ENCODE assay signal across 9 cellular contexts in the genomic region with DNA sequence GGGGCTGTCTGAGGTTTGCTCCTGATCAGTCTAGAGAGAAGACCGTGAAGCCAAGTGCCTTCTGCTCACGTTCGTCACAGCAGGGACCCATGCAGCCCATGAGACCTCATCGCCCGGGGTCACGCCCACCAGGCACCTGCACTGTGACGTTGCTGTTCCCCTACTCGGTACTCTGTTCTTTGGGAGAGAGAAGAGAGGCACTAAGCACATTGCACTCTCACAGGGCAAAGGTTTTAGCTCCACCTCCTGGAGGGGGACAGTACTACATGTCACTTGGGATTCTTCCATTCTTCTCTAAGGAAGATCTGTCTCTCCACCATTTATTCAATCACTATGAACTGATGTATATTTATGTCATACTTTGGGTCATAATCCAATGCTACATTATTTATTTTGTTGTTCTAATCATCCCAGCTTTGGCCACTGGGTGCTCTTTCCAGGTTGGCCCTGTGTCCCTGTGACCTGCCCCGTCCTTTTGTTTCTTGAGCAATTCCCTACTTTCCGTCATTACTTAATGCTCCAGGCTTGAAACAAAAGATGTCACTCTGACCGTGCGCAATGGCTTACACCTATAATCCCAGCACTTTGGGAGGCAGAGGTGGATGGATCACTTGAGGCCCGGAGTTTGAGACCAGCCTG. TPM values are rescaled to one million over a fixed set of nuclear protein-coding genes. Genes with fewer than 3 reads are reported as not detected.
DNase-seq lines count a peak whose midpoint lies in the region; ATAC-seq, FAIRE-seq and TF ChIP-seq lines count a peak whose summit lies in the region.
"Had no signal": no experiment of that assay in that cellular context is flagged by ENCODE, and none has a peak within 500 bp of the region (broad histone marks: within the 10 kb centered on the region; RNA-seq: fewer than 3 reads in every experiment).

No MANE protein-coding gene starts in this region.

- H3K9me2 ChIP-seq in PC-9 (ENCODE audit: insufficient read depth): no peaks in the 10 kb centered on the region

- no peak for ATAC-seq in HG03442 (IDR thresholded peaks at IDR 0.05; ENCODE audit: unreplicated experiment)
- ATAC-seq in GM19328 (IDR thresholded peaks at IDR 0.05; ENCODE audit: unreplicated experiment): no peak

- peak; percentile 39 to 59 (median 44) for DNase-seq in CD8-positive, alpha-beta memory T cell
- peak; percentile 39 for DNase-seq in HPDE6-E6E7 (ENCODE audit: extremely low spot score)
- peak; percentile 61 to 66 for DNase-seq in PC-9
- DNase-seq in activated T-cell treated with anti-CD3 and anti-CD28 coated beads, Interleukin-2, amount 50 U/mL, for 24 hours: peak; percentile 50
- peak; percentile 17 for DNase-seq in foreskin melanocyte
- DNase-seq in small intestine: peak; percentile 66

- peaks cover 0 to 4% (median 0%) of the 10 kb centered on the region in 3 donors for H3K4me1 Mint-ChIP-seq in CD8-positive, alpha-beta memory T cell
- peaks cover 3% of the 10 kb centered on the region for H3K4me1 Mint-ChIP-seq in activated T-cell treated with anti-CD3 and anti-CD28 coated beads, Interleukin-2, amount 50 U/mL, for 24 hours (ENCODE audit: low read depth)

- no peak overlapping the region for H3K27ac Mint-ChIP-seq in CD8-positive, alpha-beta memory T cell
- no peak overlapping the region for H3K27ac Mint-ChIP-seq in activated T-cell treated with anti-CD3 and anti-CD28 coated beads, Interleukin-2, amount 50 U/mL, for 24 hours
- H3K27ac Mint-ChIP-seq: stimulated activated naive CD8-positive, alpha-beta T cell treated with anti-CD3 and anti-CD28 coated beads, Interleukin-15, Interleukin-2, amounts not matched to agents 100 ng/mL and 50 ng/mL, for 24 hours had no signal

- intact Hi-C loops in PC-9 (cut with micrococcal nuclease; ENCODE audit: unreplicated experiment): loop anchor here (1.0 to 5.0 kb wide), 5 partner anchors 74 to 567 kb away; partner anchors contain the start of genes ADAMTSL2 and BRD3OS

- H3K36me3 ChIP-seq in CD8-positive, alpha-beta memory T cell (ENCODE audit: insufficient read depth, low read length): no peaks in the 10 kb centered on the region
- H3K36me3 ChIP-seq in PC-9 (ENCODE audit: low read depth): no peaks in the 10 kb centered on the region
- H3K36me3 ChIP-seq in small intestine (ENCODE audit: control insufficient read depth in 2 of 2, insufficient read depth in 2 of 2, low read length in 2 of 2): peaks cover 0 to 2% of the 10 kb centered on the region in 2 donors

- H3F3A ChIP-seq in PC-9 (ENCODE audit: insufficient read depth, low read depth): no peaks in the 10 kb centered on the region

- H3K79me2 ChIP-seq in PC-9 (ENCODE audit: low read depth): no peaks in the 10 kb centered on the region

- H3K4me3 ChIP-seq in CD8-positive, alpha-beta memory T cell (ENCODE audit: low read length): no peak overlapping the region
- H3K4me3 ChIP-seq in PC-9 (no peak overlapping the region), small intestine (ENCODE audit: low read depth in 1 of 2, low read length in 2 of 2) (no peak overlapping the region)

- no TSS peak for BruUV-seq in PC-9 (replicated peaks; lab: Mats Ljungman, UMichigan)

- TF ChIP-seq CTCF in PC-9 (conservative IDR thresholded peaks at IDR 0.05): peak; percentile 91

- no peak overlapping the region for H3K27ac ChIP-seq in CD8-positive, alpha-beta memory T cell (ENCODE audit: low read depth, low read length)
- no peak overlapping the region for H3K27ac ChIP-seq in PC-9
- H3K27ac ChIP-seq in small intestine (ENCODE audit: low read depth in 1 of 2, low read length in 1 of 2): no peak overlapping the region

- H3K9me3 Mint-ChIP-seq in CD8-positive, alpha-beta memory T cell: no peaks in the 10 kb centered on the region
- H3K9me3 Mint-ChIP-seq in activated T-cell treated with anti-CD3 and anti-CD28 coated beads, Interleukin-2, amount 50 U/mL, for 24 hours: no peaks in the 10 kb centered on the region
- H3K9me3 Mint-ChIP-seq: stimulated activated naive CD8-positive, alpha-beta T cell treated with anti-CD3 and anti-CD28 coated beads, Interleukin-15, Interleukin-2, amounts not matched to agents 100 ng/mL and 50 ng/mL, for 24 hours had no signal

- H3K4me3 Mint-ChIP-seq in CD8-positive, alpha-beta memory T cell: no peak overlapping the region
- no peak overlapping the region for H3K4me3 Mint-ChIP-seq in activated T-cell treated with anti-CD3 and anti-CD28 coated beads, Interleukin-2, amount 50 U/mL, for 24 hours
- H3K4me3 Mint-ChIP-seq: stimulated activated naive CD8-positive, alpha-beta T cell treated with anti-CD3 and anti-CD28 coated beads, Interleukin-15, Interleukin-2, amounts not matched to agents 100 ng/mL and 50 ng/mL, for 24 hours had no signal

- no peaks in the 10 kb centered on the region for H3K27me3 ChIP-seq in CD8-positive, alpha-beta memory T cell (ENCODE audit: insufficient read depth, low read length, poor library complexity, severe bottlenecking)
- peaks cover 79% of the 10 kb centered on the region for H3K27me3 ChIP-seq in PC-9 (ENCODE audit: insufficient read depth, low read depth)
- no peaks in the 10 kb centered on the region for H3K27me3 ChIP-seq in small intestine (ENCODE audit: control insufficient read depth in 2 of 2, insufficient read depth in 2 of 2, low read length in 2 of 2)

- CTCF ChIA-PET in CD8-positive, alpha-beta memory T cell (lab: Charles Lee): interaction anchor here (0.8 to 1.8 kb wide), 2 partner anchors 78 to 317 kb away, joined by 4 to 9 read pairs; no protein-coding TSS in a partner anchor
- CTCF ChIA-PET in PC-9 (lab: Charles Lee): interaction anchor here (0.8 kb wide), 1 partner anchor 104 kb away, joined by 3 read pairs; no protein-coding TSS in a partner anchor

- H3K4me2 ChIP-seq in PC-9: no peak overlapping the region

- H3K9me3 ChIP-seq in CD8-positive, alpha-beta memory T cell (ENCODE audit: low read length): no peaks in the 10 kb centered on the region
- H3K9me3 ChIP-seq in PC-9 (ENCODE audit: insufficient read depth, low read depth): no peaks in the 10 kb centered on the region; the same call in 1 of the 2 replicates
- H3K9me3 ChIP-seq in small intestine (ENCODE audit: control insufficient read depth, low read depth): no peaks in the 10 kb centered on the region

- peaks cover 20 to 36% of the 10 kb centered on the region in 2 donors for H3K27me3 Mint-ChIP-seq in CD8-positive, alpha-beta memory T cell
- H3K27me3 Mint-ChIP-seq in activated T-cell treated with anti-CD3 and anti-CD28 coated beads, Interleukin-2, amount 50 U/mL, for 24 hours: peaks cover 30% of the 10 kb centered on the region

- no peaks in the 10 kb centered on the region for H3K4me1 ChIP-seq in CD8-positive, alpha-beta memory T cell (ENCODE audit: insufficient read depth, low read length)
- H3K4me1 ChIP-seq in PC-9 (replicated peaks; ENCODE audit: insufficient read depth) (no peaks in the 10 kb centered on the region), small intestine (ENCODE audit: control insufficient read depth in 2 of 2, insufficient read depth in 1 of 2, low read depth in 1 of 2, low read length in 1 of 2) (no peaks in the 10 kb centered on the region)

- WGBS in small intestine, 3 donors: 32 to 46% (median 37%) methylated on average over 13 of the region's 13 CpGs

- no peak overlapping the region for H2AFZ ChIP-seq in PC-9

- H3K36me3 Mint-ChIP-seq in CD8-positive, alpha-beta memory T cell: no peaks in the 10 kb centered on the region
- no peaks in the 10 kb centered on the region for H3K36me3 Mint-ChIP-seq in activated T-cell treated with anti-CD3 and anti-CD28 coated beads, Interleukin-2, amount 50 U/mL, for 24 hours (ENCODE audit: low read depth)

- POLR2A ChIA-PET in CD8-positive, alpha-beta memory T cell (lab: Charles Lee): no interaction called here
- POLR2A ChIA-PET in PC-9 (lab: Charles Lee; ENCODE audit: unreplicated experiment): no interaction called here

- no peak for FAIRE-seq in small intestine (lab: Jason Lieb, UNC)

- H4K20me1 ChIP-seq in PC-9 (ENCODE audit: insufficient read depth): no peaks in the 10 kb centered on the region

RNA-seq across cellular contexts. Expression of gene BRD3, which starts 31.4 kb away (rescaled TPM):
- total RNA-seq in CD8-positive, alpha-beta memory T cell: 10 to 100 TPM; 35.5 to 39.4 TPM
- 41.5 TPM for polyA plus RNA-seq in CD8-positive, alpha-beta memory T cell
- total RNA-seq in PC-9 (2021): 47.3 and 64.0 TPM in 2 replicates
- 10 to 100 TPM in 1 of 3 donors, 1 to 10 TPM in 2; 4.3 to 11.7 (median 5.4) TPM for polyA plus RNA-seq in small intestine

RNA-seq across cellular contexts. Expression of gene WDR5, which starts 36.6 kb away (rescaled TPM):
- total RNA-seq in CD8-positive, alpha-beta memory T cell: 10 to 100 TPM; 62.2 to 64.3 TPM
- polyA plus RNA-seq in CD8-positive, alpha-beta memory T cell: 16.4 TPM
- total RNA-seq in PC-9 (2021): 53.4 and 54.9 TPM in 2 replicates
- polyA plus RNA-seq in small intestine: 10 to 100 TPM; 14.6 to 36.7 (median 19.7) TPM
